Comparison of ENCODE assay signal across 8 cellular contexts in the genomic region with DNA sequence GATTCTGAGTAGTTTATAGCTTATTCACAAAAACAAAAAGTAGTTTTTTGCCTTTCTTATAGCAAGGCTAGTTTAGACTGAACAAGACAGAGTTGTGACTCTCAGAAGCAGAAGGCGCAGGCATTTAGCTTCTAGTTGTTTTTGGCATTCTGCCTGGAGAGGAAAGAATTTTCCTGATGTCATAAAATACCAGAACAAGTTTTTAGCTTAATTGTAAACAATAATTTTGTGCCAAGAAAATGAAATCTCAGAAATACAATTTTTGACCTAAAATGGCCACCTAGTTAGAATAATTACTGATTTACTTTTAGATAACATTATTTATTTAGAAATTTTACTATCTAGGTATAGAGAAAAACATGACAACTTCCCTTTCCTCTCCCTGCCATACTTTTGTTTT. TPM values are rescaled to one million over a fixed set of nuclear protein-coding genes. Genes with fewer than 3 reads are reported as not detected.
DNase-seq lines count a peak whose midpoint lies in the region; ATAC-seq and TF ChIP-seq lines count a peak whose summit lies in the region.

No MANE protein-coding gene starts in this region.

- no peaks in the 10 kb centered on the region for H3K9me2 ChIP-seq in PC-3 (replicated peaks; ENCODE audit: low read length)

- no peaks in the 10 kb centered on the region for H3K9me3 Mint-ChIP-seq in activated T-cell treated with anti-CD3 and anti-CD28 coated beads, Interleukin-2, amount 50 U/mL, for 72 hours

- POLR2A ChIA-PET in PC-3 (lab: Charles Lee; ENCODE audit: unreplicated experiment) = interaction anchor here (0.6 to 2.0 kb wide), 3 partner anchors 27 to 627 kb away, joined by 4 to 24 read pairs (median 7); a partner anchor contains a TSS

- peak overlapping the region; percentile 91 for H3K4me2 ChIP-seq in PC-3 (ENCODE audit: low read length)

- peak overlapping the region; percentile 31; the same call in 1 of the 2 replicates for H2AFZ ChIP-seq in PC-3 (ENCODE audit: low read length)

- peak overlapping the region; percentile 84 for H3K9ac ChIP-seq in PC-3 (ENCODE audit: low read length)

- no peak for DNase-seq in activated T-cell treated with anti-CD3 and anti-CD28 coated beads, Interleukin-2, amount 50 U/mL, for 72 hours
- no peak for DNase-seq in activated T-cell treated with anti-CD3 and anti-CD28 coated beads, Interleukin-2, amount 50 U/mL, for 1 hour
- DNase-seq in PC-3 = peak; percentile 84
- peak; percentile 69 for DNase-seq in cerebellar cortex (ENCODE audit: low spot score)
- DNase-seq in left lobe of liver (ENCODE audit: low spot score) = no peak
- DNase-seq in substantia nigra (lab: John Stamatoyannopoulos, UW) = peak in 3 of 49 donors; percentile 6 to 29 (median 6)
- DNase-seq in ureter (ENCODE audit: low spot score) = no peak

- peaks cover 29% of the 10 kb centered on the region for H3K4me1 ChIP-seq in PC-3 (ENCODE audit: insufficient read depth, low read length)

- TF ChIP-seq CTCF in PC-3 (conservative IDR thresholded peaks at IDR 0.05; ENCODE audit: low read depth, low read length) = no peak

- H3K27me3 Mint-ChIP-seq in activated T-cell treated with anti-CD3 and anti-CD28 coated beads, Interleukin-2, amount 50 U/mL, for 72 hours (ENCODE audit: low read depth) = no peaks in the 10 kb centered on the region

- H3F3A ChIP-seq in PC-3 (ENCODE audit: low read length, unreplicated experiment) = no peaks in the 10 kb centered on the region

- peak overlapping the region; percentile 86 to 99 for H3K4me3 Mint-ChIP-seq in activated T-cell treated with anti-CD3 and anti-CD28 coated beads, Interleukin-2, amount 50 U/mL, for 72 hours

- H3K36me3 ChIP-seq in PC-3 (ENCODE audit: low read depth, low read length) = no peaks in the 10 kb centered on the region

- CTCF ChIA-PET in PC-3 (lab: Charles Lee) = interaction anchor here (2.2 kb wide), 1 partner anchor 109 kb away, joined by 22 read pairs; no protein-coding TSS in a partner anchor

- intact Hi-C loops in PC-3 (cut with micrococcal nuclease) = loop anchor here (2.0 kb wide), 3 partner anchors 27 to 65 kb away; a partner anchor contains a TSS

- no TSS peak for BruUV-seq in PC-3 (replicated peaks; lab: Mats Ljungman, UMichigan)

- H4K20me1 ChIP-seq in PC-3 (ENCODE audit: low read length) = no peaks in the 10 kb centered on the region

- peaks cover 61% of the 10 kb centered on the region for H3K4me1 Mint-ChIP-seq in activated T-cell treated with anti-CD3 and anti-CD28 coated beads, Interleukin-2, amount 50 U/mL, for 72 hours (ENCODE audit: low read depth)

- H3K36me3 Mint-ChIP-seq in activated T-cell treated with anti-CD3 and anti-CD28 coated beads, Interleukin-2, amount 50 U/mL, for 72 hours (ENCODE audit: insufficient read depth in 2 of 2) = peaks cover 0 to 3% of the 10 kb centered on the region in 2 donors

- H3K27ac Mint-ChIP-seq in activated T-cell treated with anti-CD3 and anti-CD28 coated beads, Interleukin-2, amount 50 U/mL, for 72 hours = peak overlapping the region; percentile 100

- no peak for ATAC-seq in activated T-cell treated with anti-CD3 and anti-CD28 coated beads, Interleukin-2, amount 50 U/mL, for 72 hours (replicated peaks in 1 of 2)
- no peak for ATAC-seq in PC-3
- peak; percentile 32 for ATAC-seq in left lobe of liver
- ATAC-seq in HG03095 (IDR thresholded peaks at IDR 0.05; ENCODE audit: unreplicated experiment) = no peak

- H3K79me2 ChIP-seq in PC-3 (ENCODE audit: low read length) = peaks cover 47% of the 10 kb centered on the region

- no peaks in the 10 kb centered on the region for H3K9me3 ChIP-seq in PC-3 (ENCODE audit: low read length)

- no peaks in the 10 kb centered on the region for H3K27me3 ChIP-seq in PC-3 (ENCODE audit: low read length)

- H3K4me3 ChIP-seq in PC-3 (ENCODE audit: low read length) = peak overlapping the region; percentile 84

- H3K27ac ChIP-seq in PC-3 (ENCODE audit: low read length) = peak overlapping the region; percentile 92
- peak overlapping the region; percentile 97 for H3K27ac ChIP-seq in substantia nigra (ENCODE audit: low read depth, low read length, poor library complexity, severe bottlenecking)

RNA-seq across cellular contexts. Expression of a gene that starts 1.0 kb away (rescaled TPM):
- total RNA-seq in activated T-cell treated with anti-CD3 and anti-CD28 coated beads, Interleukin-2, amount 50 U/mL, for 72 hours = 10 to 100 TPM in 1 of 2 donors, 1 to 10 TPM in 1; 9.6 to 14.0 TPM
- total RNA-seq in PC-3 (2014; rRNA removed) = 4.5 and 10.5 TPM in 2 replicates
- total RNA-seq in left lobe of liver = 7.3 TPM
- total RNA-seq in ureter = 31.4 TPM

RNA-seq across cellular contexts. Expression of a gene that starts 26.9 kb away (rescaled TPM):
- total RNA-seq in activated T-cell treated with anti-CD3 and anti-CD28 coated beads, Interleukin-2, amount 50 U/mL, for 72 hours = 100 to 1,000 TPM; 145 to 191 TPM
- total RNA-seq in PC-3 (2014; rRNA removed) = 81.5 and 93.4 TPM in 2 replicates
- 23.2 TPM for total RNA-seq in left lobe of liver
- total RNA-seq in ureter = 223 TPM

RNA-seq across cellular contexts. Expression of a gene that starts 40.0 kb away (rescaled TPM):
- total RNA-seq in activated T-cell treated with anti-CD3 and anti-CD28 coated beads, Interleukin-2, amount 50 U/mL, for 72 hours = under 1 TPM; 0.32 to 0.62 TPM
- not detected in 2 replicates for total RNA-seq in PC-3 (2014; rRNA removed)
- 9.0 TPM for total RNA-seq in left lobe of liver
- total RNA-seq in ureter = 3.1 TPM

Comparison
In these comparisons a context has a peak if more than half of its experiments do, and no peak if none do; other contexts are left out.
1. DNase-seq: peak in PC-3 (single experiment) and cerebellar cortex (single experiment); none in activated T-cell treated with anti-CD3 and anti-CD28 coated beads, Interleukin-2, amount 50 U/mL, for 72 hours (0 of 2), activated T-cell treated with anti-CD3 and anti-CD28 coated beads, Interleukin-2, amount 50 U/mL, for 1 hour (single experiment), left lobe of liver (single experiment) and ureter (single experiment).